In the genomic region with DNA sequence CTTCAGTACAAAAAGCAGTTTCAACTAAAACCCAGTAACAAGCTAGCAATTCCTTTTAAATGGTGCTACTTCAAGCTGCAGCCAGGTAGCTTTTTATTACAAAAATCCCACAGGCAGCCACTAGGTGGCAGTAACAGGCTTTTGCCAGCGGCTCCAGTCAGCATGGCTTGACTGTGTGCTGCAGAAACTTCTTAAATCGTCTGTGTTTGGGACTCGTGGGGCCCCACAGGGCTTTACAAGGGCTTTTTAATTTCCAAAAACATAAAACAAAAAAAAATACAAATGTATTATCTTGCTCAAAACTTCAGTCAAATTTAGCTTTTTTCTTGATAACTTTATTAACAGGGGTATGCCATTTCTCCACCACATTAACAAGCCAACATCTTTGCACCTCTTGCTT, we compare ENCODE assay signal across 8 cellular contexts. TPM values are rescaled to one million over a fixed set of nuclear protein-coding genes. Genes with fewer than 3 reads are reported as not detected.
A peak's percentile ranks its signal among the peaks of the same experiment; 100 is the strongest.
DNase-seq lines count a peak whose midpoint lies in the region; ATAC-seq and TF ChIP-seq lines count a peak whose summit lies in the region.

No MANE protein-coding gene starts in this region.

- peak overlapping the region; percentile 51 for H3K4me2 ChIP-seq in OCI-LY1 (ENCODE audit: low read length)

- intact Hi-C loops in Right ventricle myocardium inferior (cut with DNase I) (loop anchor here (2.0 kb wide), 1 partner anchor 65 kb away; no protein-coding TSS in a partner anchor), esophagus muscularis mucosa (cut with DNase I) (no loop called here)

- H3K27ac Mint-ChIP-seq in neural crest cell (ENCODE audit: unreplicated experiment) = no peak overlapping the region
- no peak overlapping the region for H3K27ac Mint-ChIP-seq in stimulated activated naive CD8-positive, alpha-beta T cell treated with anti-CD3 and anti-CD28 coated beads, Interleukin-15, amount 100 ng/mL, for 72 hours

- TF ChIP-seq CTCF in cardiac muscle cell (IDR thresholded peaks at IDR 0.05; ENCODE audit: low read depth, low read length) = peak; percentile 88
- peak; percentile 52 for TF ChIP-seq CTCF in HL-60 (IDR thresholded peaks at IDR 0.05; ENCODE audit: insufficient read depth, low read length)
- TF ChIP-seq CTCF in OCI-LY1 (IDR thresholded peaks at IDR 0.05; ENCODE audit: low read length) = peak; percentile 87
- peak; percentile 85 to 91 (median 86) for TF ChIP-seq CTCF in esophagus muscularis mucosa (IDR thresholded peaks at IDR 0.05)
- TF ChIP-seq CTCF in neural crest cell (conservative IDR thresholded peaks at IDR 0.05) = peak; percentile 100

- peak overlapping the region; percentile 44 for H3K9ac ChIP-seq in OCI-LY1 (ENCODE audit: low read length)

- H3K79me2 ChIP-seq in OCI-LY1 (ENCODE audit: insufficient read depth, low read length) = no peaks in the 10 kb centered on the region

- H3K27me3 Mint-ChIP-seq in neural crest cell (ENCODE audit: low read depth) = peaks cover 27% of the 10 kb centered on the region
- H3K27me3 Mint-ChIP-seq in stimulated activated naive CD8-positive, alpha-beta T cell treated with anti-CD3 and anti-CD28 coated beads, Interleukin-15, amount 100 ng/mL, for 72 hours = peaks cover 27% of the 10 kb centered on the region

- H3K4me1 ChIP-seq in cardiac muscle cell (ENCODE audit: low read depth) (no peaks in the 10 kb centered on the region), OCI-LY1 (ENCODE audit: insufficient read depth, low read length, severe bottlenecking) (peaks cover 27% of the 10 kb centered on the region), esophagus muscularis mucosa (no peaks in the 10 kb centered on the region)

- DNase-seq in cardiac muscle cell (ENCODE audit: low read depth in 1 of 2, low spot score in 1 of 2) (peak; percentile 77 to 80), Right ventricle myocardium inferior (ENCODE audit: missing footprints) (no peak), HL-60 (ENCODE audit: low read depth in 1 of 2, low spot score in 1 of 2) (peak; percentile 38 to 63), activated T-cell treated with anti-CD3 and anti-CD28 coated beads for 24 hours (ENCODE audit: low read depth) (peak; percentile 60), esophagus muscularis mucosa (ENCODE audit: extremely low spot score) (no peak), neural crest cell (ENCODE audit: low read depth, low spot score) (peak; percentile 77)
- DNase-seq in stimulated activated naive CD8-positive, alpha-beta T cell treated with anti-CD3 and anti-CD28 coated beads, Interleukin-15, amount 100 ng/mL, for 72 hours = peak; percentile 70 to 71

- no peaks in the 10 kb centered on the region for H3K9me2 ChIP-seq in OCI-LY1 (ENCODE audit: low read depth, low read length)

- H3F3A ChIP-seq in OCI-LY1 (ENCODE audit: insufficient read depth, low read length) = no peaks in the 10 kb centered on the region

- no peaks in the 10 kb centered on the region for H3K9me3 Mint-ChIP-seq in neural crest cell
- H3K9me3 Mint-ChIP-seq in stimulated activated naive CD8-positive, alpha-beta T cell treated with anti-CD3 and anti-CD28 coated beads, Interleukin-15, amount 100 ng/mL, for 72 hours = peaks cover 0 to 6% of the 10 kb centered on the region in 2 donors

- TF ChIP-seq POLR2A in esophagus muscularis mucosa (IDR thresholded peaks at IDR 0.05; ENCODE audit: low read depth) = no peak

- H2AFZ ChIP-seq in OCI-LY1 (ENCODE audit: low read length) = peak overlapping the region; percentile 71; the same call in 1 of the 2 replicates

- no peaks in the 10 kb centered on the region for H3K27me3 ChIP-seq in cardiac muscle cell
- no peaks in the 10 kb centered on the region for H3K27me3 ChIP-seq in HL-60 (ENCODE audit: insufficient read depth, poor library complexity, severe bottlenecking)
- no peaks in the 10 kb centered on the region for H3K27me3 ChIP-seq in OCI-LY1 (ENCODE audit: insufficient read depth, low read length)
- peaks cover 0 to 7% (median 0%) of the 10 kb centered on the region in 4 donors for H3K27me3 ChIP-seq in esophagus muscularis mucosa

- H3K4me3 ChIP-seq in cardiac muscle cell (no peak overlapping the region), HL-60 (replicated peaks; ENCODE audit: insufficient read depth, low read length) (no peak overlapping the region), OCI-LY1 (ENCODE audit: low read depth, low read length, poor library complexity, severe bottlenecking) (no peak overlapping the region), esophagus muscularis mucosa (peak overlapping the region in 1 of 4 donors; percentile 8)

- no peaks in the 10 kb centered on the region for H3K36me3 Mint-ChIP-seq in neural crest cell (ENCODE audit: low read depth)

- WGBS in esophagus muscularis mucosa = 0% methylated on average over 3 of the region's 3 CpGs

- H3K9me3 ChIP-seq in cardiac muscle cell (ENCODE audit: low read depth) = no peaks in the 10 kb centered on the region
- no peaks in the 10 kb centered on the region for H3K9me3 ChIP-seq in OCI-LY1 (ENCODE audit: low read length)
- no peaks in the 10 kb centered on the region for H3K9me3 ChIP-seq in esophagus muscularis mucosa

- no peaks in the 10 kb centered on the region for H3K36me3 ChIP-seq in cardiac muscle cell
- no peaks in the 10 kb centered on the region; the same call in 1 of the 2 replicates for H3K36me3 ChIP-seq in OCI-LY1 (ENCODE audit: insufficient read depth, low read length)
- H3K36me3 ChIP-seq in esophagus muscularis mucosa = no peaks in the 10 kb centered on the region

- no peak for ATAC-seq in Right ventricle myocardium inferior
- ATAC-seq in stimulated activated naive CD8-positive, alpha-beta T cell treated with anti-CD3 and anti-CD28 coated beads, Interleukin-15, amount 100 ng/mL, for 72 hours = peak; percentile 80

- H3K27ac ChIP-seq in cardiac muscle cell (no peak overlapping the region), HL-60 (replicated peaks) (no peak overlapping the region), OCI-LY1 (ENCODE audit: low read depth, low read length, poor library complexity, severe bottlenecking) (no peak overlapping the region), esophagus muscularis mucosa (replicated peaks in 1 of 4) (no peak overlapping the region)

- H3K4me1 Mint-ChIP-seq in neural crest cell = no peaks in the 10 kb centered on the region
- H3K4me1 Mint-ChIP-seq in stimulated activated naive CD8-positive, alpha-beta T cell treated with anti-CD3 and anti-CD28 coated beads, Interleukin-15, amount 100 ng/mL, for 72 hours = peaks cover 16% of the 10 kb centered on the region

- no peaks in the 10 kb centered on the region for H4K20me1 ChIP-seq in OCI-LY1 (ENCODE audit: insufficient read depth, low read length)

- H3K4me3 Mint-ChIP-seq in neural crest cell = no peak overlapping the region
- H3K4me3 Mint-ChIP-seq in stimulated activated naive CD8-positive, alpha-beta T cell treated with anti-CD3 and anti-CD28 coated beads, Interleukin-15, amount 100 ng/mL, for 72 hours = no peak overlapping the region

- TF ChIP-seq EP300 in esophagus muscularis mucosa (IDR thresholded peaks at IDR 0.05) = no peak

RNA-seq across cellular contexts. Expression of a gene that starts 3.6 kb away (rescaled TPM):
- total RNA-seq in cardiac muscle cell (not detected in 2 replicates), Right ventricle myocardium inferior (1.4 TPM), esophagus muscularis mucosa (1 to 10 TPM in 2 of 4 donors, under 1 TPM in 1, not detected in 1; 0.71 to 5.1 (median 3.7) TPM), neural crest cell (not detected in 2 replicates)
- not detected in 2 replicates for polyA plus RNA-seq in cardiac muscle cell

RNA-seq across cellular contexts. Expression of a gene that starts 31.0 kb away (rescaled TPM):
- 0.45 and 0.56 TPM in 2 replicates for total RNA-seq in cardiac muscle cell
- polyA plus RNA-seq in cardiac muscle cell = not detected in 2 replicates
- total RNA-seq in Right ventricle myocardium inferior = 0.11 TPM
- total RNA-seq in esophagus muscularis mucosa = 1 to 10 TPM in 1 of 4 donors, not detected in 3; 1.7 TPM
- total RNA-seq in neural crest cell = not detected in 2 replicates

Comparison
In these comparisons a context has a peak if more than half of its experiments do, and no peak if none do; other contexts are left out.
1. DNase-seq: peak in cardiac muscle cell (2 of 2), HL-60 (2 of 2), activated T-cell treated with anti-CD3 and anti-CD28 coated beads for 24 hours (single experiment), neural crest cell (single experiment) and stimulated activated naive CD8-positive, alpha-beta T cell treated with anti-CD3 and anti-CD28 coated beads, Interleukin-15, amount 100 ng/mL, for 72 hours (2 of 2); none in Right ventricle myocardium inferior (single experiment) and esophagus muscularis mucosa (single experiment).
2. Peak in every context shown above with its lines, with median percentiles within 50 percentile points of each other: CTCF ChIP-seq.